9 cellular contexts compared by ENCODE assay signal in the genomic region with DNA sequence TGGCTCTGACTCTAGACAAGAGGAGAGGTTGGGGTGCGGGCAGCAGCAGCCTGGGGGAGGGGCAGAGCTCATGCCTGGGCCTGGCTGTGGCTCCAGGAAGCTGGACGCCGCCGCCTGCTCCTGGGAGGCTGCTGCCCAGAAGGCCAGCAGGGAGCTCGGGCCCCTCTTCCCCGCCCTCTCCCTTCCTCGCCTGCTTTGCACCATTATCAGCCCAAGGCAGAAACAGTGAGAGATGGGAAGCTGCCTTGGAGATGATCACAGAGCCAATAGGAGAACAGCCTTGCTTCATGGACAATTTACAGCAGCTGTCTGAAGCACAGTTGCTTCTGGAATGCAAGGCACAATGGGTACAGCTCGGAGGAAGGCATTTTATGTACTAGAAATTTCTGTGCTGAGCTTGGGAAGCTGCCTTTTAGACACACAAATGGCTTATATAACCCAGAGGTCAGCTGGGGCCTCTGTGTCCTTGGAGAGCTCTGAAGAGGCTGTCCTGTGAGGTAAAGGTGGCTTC. TPM values are rescaled to one million over a fixed set of nuclear protein-coding genes. Genes with fewer than 3 reads are reported as not detected.
DNase-seq lines count a peak whose midpoint lies in the region; FAIRE-seq and TF ChIP-seq lines count a peak whose summit lies in the region.
"Had no signal": no experiment of that assay in that cellular context is flagged by ENCODE, and none has a peak within 500 bp of the region (broad histone marks: within the 10 kb centered on the region; RNA-seq: fewer than 3 reads in every experiment).

No MANE protein-coding gene starts in this region.

- H3K9me3 ChIP-seq in left ventricle myocardium inferior (replicated peaks): no peaks in the 10 kb centered on the region

- H3K9me3 Mint-ChIP-seq in CD14-positive monocyte: peaks cover 0 to 6% (median 2%) of the 10 kb centered on the region in 7 donors
- peaks cover 2% of the 10 kb centered on the region for H3K9me3 Mint-ChIP-seq in activated CD4-positive, alpha-beta memory T cell treated with anti-CD3 and anti-CD28 coated beads for 36 hours
- no peaks in the 10 kb centered on the region for H3K9me3 Mint-ChIP-seq in activated T-cell treated with anti-CD3 and anti-CD28 coated beads, Interleukin-2, amount 50 U/mL, for 24 hours

- no peak overlapping the region for H3K27ac Mint-ChIP-seq in CD14-positive monocyte
- no peak overlapping the region for H3K27ac Mint-ChIP-seq in activated CD4-positive, alpha-beta memory T cell treated with anti-CD3 and anti-CD28 coated beads for 36 hours
- H3K27ac Mint-ChIP-seq in activated T-cell treated with anti-CD3 and anti-CD28 coated beads, Interleukin-2, amount 50 U/mL, for 24 hours: no peak overlapping the region

- intact Hi-C loops in left ventricle myocardium inferior (cut with micrococcal nuclease) (no loop called here), posterior vena cava (cut with DNase I) (no loop called here), CD14-positive monocyte (cut with micrococcal nuclease) (no loop called here)
- intact Hi-C loops in activated CD4-positive, alpha-beta memory T cell treated with anti-CD3 and anti-CD28 coated beads for 36 hours (cut with micrococcal nuclease): no loop called here

- no peaks in the 10 kb centered on the region for H3K27me3 ChIP-seq in left ventricle myocardium inferior (ENCODE audit: low read depth)

- H3K4me3 ChIP-seq in left ventricle myocardium inferior: no peak overlapping the region

- POLR2A ChIA-PET in activated CD4-positive, alpha-beta memory T cell treated with anti-CD3 and anti-CD28 coated beads for 36 hours (lab: Charles Lee): interaction anchor here (0.6 kb wide), 1 partner anchor 1318 kb away, joined by 4 read pairs; no protein-coding TSS in a partner anchor

- TF ChIP-seq CTCF in C4-2B (conservative IDR thresholded peaks at IDR 0.05) (no peak), left ventricle myocardium inferior (IDR thresholded peaks at IDR 0.05; ENCODE audit: borderline replicate concordance) (no peak), CD14-positive monocyte (IDR thresholded peaks at IDR 0.05) (no peak)

- no peak for TF ChIP-seq POLR2A in GM12891 (IDR thresholded peaks at IDR 0.05; ENCODE audit: low read depth, low read length)

- DNase-seq in left ventricle myocardium inferior (peak; percentile 75), posterior vena cava (ENCODE audit: low spot score) (peak; percentile 91), CD14-positive monocyte (ENCODE audit: low spot score) (no peak), GM12891 (ENCODE audit: insufficient read length, low spot score) (no peak)
- no peak for DNase-seq in activated CD4-positive, alpha-beta memory T cell treated with anti-CD3 and anti-CD28 coated beads for 36 hours
- DNase-seq in activated T-cell treated with anti-CD3 and anti-CD28 coated beads, Interleukin-2, amount 50 U/mL, for 24 hours: no peak

- H3K27ac ChIP-seq in C4-2B (peak overlapping the region; percentile 58), angular gyrus (ENCODE audit: low read depth, low read length) (peak overlapping the region; percentile 44), left ventricle myocardium inferior (replicated peaks) (peak overlapping the region; percentile 86)

- H3K4me1 ChIP-seq in left ventricle myocardium inferior: peaks cover 39% of the 10 kb centered on the region

- CTCF ChIA-PET in activated CD4-positive, alpha-beta memory T cell treated with anti-CD3 and anti-CD28 coated beads for 36 hours (lab: Charles Lee): interaction anchor here (0.8 kb wide), 1 partner anchor 180 kb away, joined by 3 read pairs; no protein-coding TSS in a partner anchor

- H3K4me1 Mint-ChIP-seq in CD14-positive monocyte: peaks cover 33% of the 10 kb centered on the region
- no peaks in the 10 kb centered on the region for H3K4me1 Mint-ChIP-seq in activated CD4-positive, alpha-beta memory T cell treated with anti-CD3 and anti-CD28 coated beads for 36 hours (ENCODE audit: low read depth)
- H3K4me1 Mint-ChIP-seq in activated T-cell treated with anti-CD3 and anti-CD28 coated beads, Interleukin-2, amount 50 U/mL, for 24 hours (ENCODE audit: low read depth): no peaks in the 10 kb centered on the region

- no peak for FAIRE-seq in GM12891 (lab: Jason Lieb, UNC)
- FAIRE-seq: G401.6 had no signal

- no peak overlapping the region for H3K4me3 Mint-ChIP-seq in CD14-positive monocyte
- no peak overlapping the region for H3K4me3 Mint-ChIP-seq in activated CD4-positive, alpha-beta memory T cell treated with anti-CD3 and anti-CD28 coated beads for 36 hours
- no peak overlapping the region for H3K4me3 Mint-ChIP-seq in activated T-cell treated with anti-CD3 and anti-CD28 coated beads, Interleukin-2, amount 50 U/mL, for 24 hours

- H3K27me3 Mint-ChIP-seq in CD14-positive monocyte (ENCODE audit: low read depth in 3 of 3): peaks cover 0 to 1% (median 0%) of the 10 kb centered on the region in 3 donors
- no peaks in the 10 kb centered on the region for H3K27me3 Mint-ChIP-seq in activated CD4-positive, alpha-beta memory T cell treated with anti-CD3 and anti-CD28 coated beads for 36 hours
- H3K27me3 Mint-ChIP-seq in activated T-cell treated with anti-CD3 and anti-CD28 coated beads, Interleukin-2, amount 50 U/mL, for 24 hours: no peaks in the 10 kb centered on the region

- no peaks in the 10 kb centered on the region for H3K36me3 ChIP-seq in left ventricle myocardium inferior

- peaks cover 0 to 3% of the 10 kb centered on the region in 2 donors for H3K36me3 Mint-ChIP-seq in CD14-positive monocyte
- H3K36me3 Mint-ChIP-seq in activated CD4-positive, alpha-beta memory T cell treated with anti-CD3 and anti-CD28 coated beads for 36 hours: no peaks in the 10 kb centered on the region
- H3K36me3 Mint-ChIP-seq in activated T-cell treated with anti-CD3 and anti-CD28 coated beads, Interleukin-2, amount 50 U/mL, for 24 hours (ENCODE audit: low read depth): no peaks in the 10 kb centered on the region

TF ChIP-seq in GM12891, 5 proteins besides CTCF, POLR2A, EP300 and RAD21:
- TF ChIP-seq PAX5 (IDR thresholded peaks at IDR 0.05; ENCODE audit: insufficient read depth, low read length, severe bottlenecking): no peak
- TF ChIP-seq POLR2AphosphoS5 (IDR thresholded peaks at IDR 0.05; ENCODE audit: low read depth, low read length): no peak
- no peak for TF ChIP-seq POU2F2 (IDR thresholded peaks at IDR 0.05; ENCODE audit: low read depth, low read length)
- TF ChIP-seq TAF1 (IDR thresholded peaks at IDR 0.05; ENCODE audit: low read depth, low read length): no peak
- no peak for TF ChIP-seq SPI1 (IDR thresholded peaks at IDR 0.05; ENCODE audit: low read depth, low read length)

RNA-seq across cellular contexts. Expression of gene AFF3, which starts 55.3 kb away (rescaled TPM):
- total RNA-seq in left ventricle myocardium inferior: 8.0 TPM
- 10 to 100 TPM; 15.5 to 26.4 TPM for total RNA-seq in posterior vena cava
- under 1 TPM; 0.17 to 0.49 TPM for polyA plus RNA-seq in CD14-positive monocyte
- total RNA-seq in activated CD4-positive, alpha-beta memory T cell treated with anti-CD3 and anti-CD28 coated beads for 36 hours: under 1 TPM; 0.22 to 0.59 TPM
- polyA plus RNA-seq in GM12891 (2012; ENCODE audit: low read depth, missing spikeins): 5.9 TPM

Comparison
In these comparisons a context has a peak if more than half of its experiments do, and no peak if none do; other contexts are left out.
1. DNase-seq: peak in left ventricle myocardium inferior (single experiment) and posterior vena cava (single experiment); none in CD14-positive monocyte (single experiment), activated CD4-positive, alpha-beta memory T cell treated with anti-CD3 and anti-CD28 coated beads for 36 hours (single experiment), activated T-cell treated with anti-CD3 and anti-CD28 coated beads, Interleukin-2, amount 50 U/mL, for 24 hours (single experiment) and GM12891 (single experiment).
2. Peak in every context shown above with its lines, with median percentiles within 50 percentile points of each other: H3K27ac ChIP-seq.